ENCODE assay signal across 17 cellular contexts in the genomic region with DNA sequence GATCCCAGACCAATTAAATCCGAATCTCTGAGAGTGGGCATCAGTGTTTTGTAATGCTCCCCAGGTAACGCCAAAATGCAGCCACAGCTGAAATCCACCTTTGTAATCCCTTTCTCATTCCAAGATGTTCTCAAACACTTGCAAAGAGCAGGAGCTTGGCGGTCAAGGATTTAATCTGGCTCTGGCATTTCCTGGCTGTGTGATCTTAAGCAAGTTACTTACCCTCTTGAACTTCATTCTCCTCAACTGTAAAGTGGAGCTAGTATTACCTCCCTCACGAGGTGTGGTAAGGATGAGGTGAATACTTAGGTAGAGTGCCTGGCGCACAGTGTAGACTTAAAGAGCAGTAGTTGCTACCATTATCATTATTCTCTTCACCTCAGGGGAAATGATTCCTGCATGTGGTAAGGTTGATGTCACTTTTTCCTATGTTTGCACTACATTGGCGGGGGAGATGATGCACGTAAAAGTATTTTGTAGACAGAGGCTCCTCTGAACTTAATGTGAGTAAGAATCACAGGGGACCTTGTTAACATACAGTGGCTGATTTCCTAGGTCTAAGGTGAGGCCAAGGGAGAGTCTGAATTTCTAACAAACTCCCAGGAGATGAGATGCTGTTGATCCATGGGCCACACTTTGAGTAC.
"Had no signal": no experiment of that assay in that cellular context is flagged by ENCODE, and none has a peak within 500 bp of the region (broad histone marks: within the 10 kb centered on the region; RNA-seq: fewer than 3 reads in every experiment).

No MANE protein-coding gene starts in this region.

- H3K4me3 Mint-ChIP-seq: activated CD4-positive, alpha-beta memory T cell treated with anti-CD3 and anti-CD28 coated beads for 36 hours; activated naive CD8-positive, alpha-beta T cell treated with anti-CD3 and anti-CD28 coated beads, Interleukin-2, amount 50 U/mL, for 24 hours; neural crest cell; stimulated activated naive CD8-positive, alpha-beta T cell treated with anti-CD3 and anti-CD28 coated beads, Interleukin-15, amount 100 ng/mL, for 72 hours had no signal

- H3K9me3 ChIP-seq: ascending aorta, heart left ventricle, pancreas, testis, uterus had no signal

- H3K27me3 Mint-ChIP-seq: activated naive CD8-positive, alpha-beta T cell treated with anti-CD3 and anti-CD28 coated beads, Interleukin-2, amount 50 U/mL, for 24 hours; stimulated activated naive CD8-positive, alpha-beta T cell treated with anti-CD3 and anti-CD28 coated beads, Interleukin-15, amount 100 ng/mL, for 72 hours had no signal

- H3K4me1 ChIP-seq: ascending aorta, heart left ventricle, pancreas, testis, uterus had no signal

- DNase-seq: activated CD4-positive, alpha-beta memory T cell treated with anti-CD3 and anti-CD28 coated beads for 36 hours; activated CD4-positive, alpha-beta T cell treated with anti-CD3 and anti-CD28 coated beads for 1 hour; activated gamma-delta T cell; activated naive CD8-positive, alpha-beta T cell treated with anti-CD3 and anti-CD28 coated beads, Interleukin-2, amount 50 U/mL, for 24 hours; activated T-cell treated with anti-CD3 and anti-CD28 coated beads, Interleukin-2, amount 50 U/mL, for 48 hours; heart left ventricle; mesenchymal stem cell; pancreas; retina; stimulated activated CD4-positive, alpha-beta T cell treated with anti-CD3 and anti-CD28 coated beads, Interleukin-4, amount 100 ng/mL, for 4 hours; stimulated activated naive CD8-positive, alpha-beta T cell treated with anti-CD3 and anti-CD28 coated beads, Interleukin-15, amount 100 ng/mL, for 72 hours; T-helper 9 cell; testis; uterus had no signal

- H3K27ac ChIP-seq: ascending aorta, heart left ventricle, pancreas, skin epidermis, testis, uterus had no signal

- ATAC-seq: activated naive CD8-positive, alpha-beta T cell treated with anti-CD3 and anti-CD28 coated beads, Interleukin-2, amount 50 U/mL, for 24 hours; heart left ventricle; pancreas; stimulated activated naive CD8-positive, alpha-beta T cell treated with anti-CD3 and anti-CD28 coated beads, Interleukin-15, amount 100 ng/mL, for 72 hours had no signal

- H3K36me3 Mint-ChIP-seq: activated CD4-positive, alpha-beta memory T cell treated with anti-CD3 and anti-CD28 coated beads for 36 hours had no signal

- H3K4me1 Mint-ChIP-seq: activated naive CD8-positive, alpha-beta T cell treated with anti-CD3 and anti-CD28 coated beads, Interleukin-2, amount 50 U/mL, for 24 hours; neural crest cell; stimulated activated naive CD8-positive, alpha-beta T cell treated with anti-CD3 and anti-CD28 coated beads, Interleukin-15, amount 100 ng/mL, for 72 hours had no signal

- H3K9me3 Mint-ChIP-seq: activated CD4-positive, alpha-beta memory T cell treated with anti-CD3 and anti-CD28 coated beads for 36 hours; activated naive CD8-positive, alpha-beta T cell treated with anti-CD3 and anti-CD28 coated beads, Interleukin-2, amount 50 U/mL, for 24 hours; stimulated activated naive CD8-positive, alpha-beta T cell treated with anti-CD3 and anti-CD28 coated beads, Interleukin-15, amount 100 ng/mL, for 72 hours had no signal

- H3K36me3 ChIP-seq: ascending aorta, heart left ventricle, pancreas, uterus had no signal

- H3K27ac Mint-ChIP-seq: activated CD4-positive, alpha-beta memory T cell treated with anti-CD3 and anti-CD28 coated beads for 36 hours; activated naive CD8-positive, alpha-beta T cell treated with anti-CD3 and anti-CD28 coated beads, Interleukin-2, amount 50 U/mL, for 24 hours; stimulated activated naive CD8-positive, alpha-beta T cell treated with anti-CD3 and anti-CD28 coated beads, Interleukin-15, amount 100 ng/mL, for 72 hours had no signal

- H3K4me3 ChIP-seq: ascending aorta, heart left ventricle, pancreas, skin epidermis, testis, uterus had no signal

- H3K27me3 ChIP-seq: ascending aorta, heart left ventricle, pancreas, testis, uterus had no signal
